ENCODE assay signal across 14 cellular contexts in the genomic region with DNA sequence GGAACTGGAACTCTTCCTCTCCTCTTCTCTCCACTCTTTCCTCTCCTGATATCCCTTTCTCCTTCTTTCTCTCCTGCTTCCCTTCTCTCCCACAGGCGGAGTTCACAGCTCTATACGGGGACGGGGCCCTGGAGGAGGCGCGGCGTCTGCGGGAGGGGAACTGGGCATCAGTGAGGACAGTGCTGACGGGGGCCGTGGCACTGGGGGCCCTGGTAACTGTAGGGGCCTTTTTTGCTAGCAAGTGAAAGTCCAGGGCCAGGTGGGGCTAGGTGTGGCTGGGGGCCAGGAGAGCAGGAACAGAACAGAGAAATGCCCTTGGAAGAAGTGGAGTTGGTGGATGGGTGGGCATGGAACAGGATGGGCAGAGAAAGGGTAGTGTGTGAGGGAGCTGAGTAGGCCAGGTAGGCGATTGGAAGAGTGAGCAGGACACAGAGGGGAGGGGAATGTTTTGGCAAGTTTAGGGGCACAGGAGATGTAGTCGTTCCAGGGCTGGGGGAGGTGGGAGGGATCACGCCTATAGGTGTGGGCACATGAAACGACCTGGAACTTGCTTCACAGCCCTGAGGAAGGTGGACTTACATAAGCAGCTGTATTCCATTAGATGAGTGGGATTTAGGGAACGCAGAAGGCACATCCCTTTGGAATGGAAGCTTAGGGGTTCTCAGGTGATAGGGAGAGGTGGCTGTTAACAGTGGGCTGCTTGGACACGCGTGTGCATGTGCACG. TPM values are rescaled to one million over a fixed set of nuclear protein-coding genes. Genes with fewer than 3 reads are reported as not detected.
DNase-seq lines count a peak whose midpoint lies in the region; ATAC-seq and TF ChIP-seq lines count a peak whose summit lies in the region.
"Had no signal": no experiment of that assay in that cellular context is flagged by ENCODE, and none has a peak within 500 bp of the region (broad histone marks: within the 10 kb centered on the region; RNA-seq: fewer than 3 reads in every experiment).

No MANE protein-coding gene starts in this region.

- DNase-seq in Calu3 (no peak), breast epithelium (ENCODE audit: low spot score in 2 of 2) (peak in 1 of 2 donors; percentile 10), NCI-H1436 (lab: John Stamatoyannopoulos, UW) (no peak)
- no peak for DNase-seq in effector CD4-positive, alpha-beta T cell
- DNase-seq in activated CD8-positive, alpha-beta T cell treated with anti-CD3 and anti-CD28 coated beads for 36 hours = no peak
- DNase-seq: activated CD4-positive, CD25-positive, alpha-beta regulatory T cell treated with anti-CD3 and anti-CD28 coated beads, Interleukin-2, amount 50 U/mL, for 72 hours; activated effector memory CD4-positive, alpha-beta T cell treated with anti-CD3 and anti-CD28 coated beads, Interleukin-2, amount 50 U/mL, for 16 hours; CD8-positive, alpha-beta T cell; hypothalamus; mesendoderm; Right ventricle myocardium superior had no signal

- no peak overlapping the region for H3K27ac Mint-ChIP-seq in Calu3 (ENCODE audit: unreplicated experiment)
- no peak overlapping the region for H3K27ac Mint-ChIP-seq in activated CD8-positive, alpha-beta T cell treated with anti-CD3 and anti-CD28 coated beads for 36 hours
- H3K27ac Mint-ChIP-seq: CD8-positive, alpha-beta T cell had no signal

- H3K4me3 ChIP-seq in breast epithelium = peak overlapping the region in 1 of 3 donors; percentile 81
- peak overlapping the region; percentile 84 for H3K4me3 ChIP-seq in neural cell (ENCODE audit: low read length)
- H3K4me3 ChIP-seq: MG63 had no signal

- H3K4me3 Mint-ChIP-seq in Calu3 (ENCODE audit: low read depth, unreplicated experiment) = peak overlapping the region; percentile 91
- no peak overlapping the region for H3K4me3 Mint-ChIP-seq in activated CD8-positive, alpha-beta T cell treated with anti-CD3 and anti-CD28 coated beads for 36 hours
- H3K4me3 Mint-ChIP-seq: CD8-positive, alpha-beta T cell had no signal

- no peak for TF ChIP-seq CTCF in Calu3 (IDR thresholded peaks at IDR 0.05; ENCODE audit: unreplicated experiment)
- TF ChIP-seq CTCF in breast epithelium (IDR thresholded peaks at IDR 0.05) = no peak
- TF ChIP-seq CTCF in neural cell (IDR thresholded peaks at IDR 0.05; ENCODE audit: poor library complexity, severe bottlenecking) = no peak
- no peak for TF ChIP-seq CTCF in activated CD8-positive, alpha-beta T cell treated with anti-CD3 and anti-CD28 coated beads for 36 hours (IDR thresholded peaks at IDR 0.05)

- peaks cover 35% of the 10 kb centered on the region for H3K36me3 Mint-ChIP-seq in Calu3 (ENCODE audit: insufficient read depth, unreplicated experiment)
- no peaks in the 10 kb centered on the region for H3K36me3 Mint-ChIP-seq in activated CD8-positive, alpha-beta T cell treated with anti-CD3 and anti-CD28 coated beads for 36 hours (ENCODE audit: low read depth)
- H3K36me3 Mint-ChIP-seq: CD8-positive, alpha-beta T cell had no signal

- no peak overlapping the region for H2AFZ ChIP-seq in neural cell (ENCODE audit: low read depth, low read length)

- no peaks in the 10 kb centered on the region for H3K36me3 ChIP-seq in breast epithelium
- no peaks in the 10 kb centered on the region for H3K36me3 ChIP-seq in neural cell (ENCODE audit: insufficient read depth, low read length)

- H3K79me2 ChIP-seq in neural cell (replicated peaks; ENCODE audit: insufficient read depth, low read length) = peaks cover 25% of the 10 kb centered on the region

- no TSS peak for BruUV-seq in Calu3 (replicated peaks; lab: Mats Ljungman, UMichigan)

- TF ChIP-seq RAD21 in neural cell (conservative IDR thresholded peaks at IDR 0.05) = no peak

- no peak for TF ChIP-seq EP300 in neural cell (conservative IDR thresholded peaks at IDR 0.05; ENCODE audit: poor library complexity, severe bottlenecking)

- H3K9me3 Mint-ChIP-seq in Calu3 (ENCODE audit: low read depth, unreplicated experiment) = no peaks in the 10 kb centered on the region
- no peaks in the 10 kb centered on the region for H3K9me3 Mint-ChIP-seq in activated CD8-positive, alpha-beta T cell treated with anti-CD3 and anti-CD28 coated beads for 36 hours
- H3K9me3 Mint-ChIP-seq: CD8-positive, alpha-beta T cell had no signal

- intact Hi-C loops in Calu3 (cut with micrococcal nuclease; ENCODE audit: unreplicated experiment) (no loop called here), breast epithelium (cut with DNase I; ENCODE audit: low total_unique reads) (loop anchor here (10.0 kb wide), 1 partner anchor 246 kb away; a partner anchor contains a TSS)
- intact Hi-C loops in activated CD8-positive, alpha-beta T cell treated with anti-CD3 and anti-CD28 coated beads for 36 hours (cut with micrococcal nuclease) = no loop called here

- peaks cover 23% of the 10 kb centered on the region for H3K4me1 Mint-ChIP-seq in Calu3 (ENCODE audit: low read depth, unreplicated experiment)
- H3K4me1 Mint-ChIP-seq in activated CD8-positive, alpha-beta T cell treated with anti-CD3 and anti-CD28 coated beads for 36 hours (ENCODE audit: low read depth) = no peaks in the 10 kb centered on the region

- CTCF ChIA-PET in Calu3 (lab: Charles Lee) = no interaction called here
- CTCF ChIA-PET in activated CD8-positive, alpha-beta T cell treated with anti-CD3 and anti-CD28 coated beads for 36 hours (lab: Charles Lee) = interaction anchor here (1.1 to 2.3 kb wide), 2 partner anchors 8 to 13 kb away, joined by 3 to 7 read pairs; a partner anchor contains a TSS

- no peak overlapping the region for H3K4me2 ChIP-seq in neural cell (ENCODE audit: low read length)

- H3K27me3 ChIP-seq in breast epithelium (no peaks in the 10 kb centered on the region), neural cell (ENCODE audit: insufficient read depth, low read depth, low read length) (no peaks in the 10 kb centered on the region)
- H3K27me3 ChIP-seq: MG63 had no signal

- no peaks in the 10 kb centered on the region for H3K27me3 Mint-ChIP-seq in Calu3 (ENCODE audit: unreplicated experiment)
- peaks cover 25% of the 10 kb centered on the region for H3K27me3 Mint-ChIP-seq in activated CD8-positive, alpha-beta T cell treated with anti-CD3 and anti-CD28 coated beads for 36 hours

- H4K20me1 ChIP-seq in neural cell (ENCODE audit: insufficient read depth) = no peaks in the 10 kb centered on the region

- TF ChIP-seq POLR2A in breast epithelium (IDR thresholded peaks at IDR 0.05) = no peak

- POLR2A ChIA-PET in activated CD8-positive, alpha-beta T cell treated with anti-CD3 and anti-CD28 coated beads for 36 hours (lab: Charles Lee) = interaction anchor here (6.4 kb wide), 1 partner anchor 13 kb away, joined by 40 read pairs; a partner anchor contains a TSS

- H3K9me3 ChIP-seq in breast epithelium = no peaks in the 10 kb centered on the region
- no peaks in the 10 kb centered on the region for H3K9me3 ChIP-seq in neural cell (ENCODE audit: low read length)
- H3K9me3 ChIP-seq: MG63 had no signal

- ATAC-seq in activated CD8-positive, alpha-beta T cell treated with anti-CD3 and anti-CD28 coated beads for 36 hours = no peak
- ATAC-seq: CD8-positive, alpha-beta T cell; right cardiac atrium had no signal

- H3K27ac ChIP-seq in breast epithelium = peak overlapping the region; percentile 25 to 93
- H3K27ac ChIP-seq in neural cell (ENCODE audit: low read length) = no peak overlapping the region

- no peaks in the 10 kb centered on the region for H3F3A ChIP-seq in neural cell (ENCODE audit: insufficient read depth, low read length, poor library complexity, severe bottlenecking)

- no peaks in the 10 kb centered on the region for H3K9me2 ChIP-seq in neural cell (ENCODE audit: insufficient read depth, low read length)

- H3K9ac ChIP-seq in neural cell (ENCODE audit: low read length) = no peak overlapping the region

- peaks cover 6 to 38% of the 10 kb centered on the region in 2 donors for H3K4me1 ChIP-seq in breast epithelium

TF ChIP-seq in neural cell, 6 proteins besides CTCF, POLR2A, EP300 and RAD21 (continues in another document):
- TF ChIP-seq POLR2AphosphoS5 (IDR thresholded peaks at IDR 0.05) = no peak
- TF ChIP-seq EZH2 (IDR thresholded peaks at IDR 0.05; ENCODE audit: borderline replicate concordance, insufficient read depth, low read length, poor library complexity, severe bottlenecking) = no peak
- no peak for TF ChIP-seq SMC3 (conservative IDR thresholded peaks at IDR 0.05; ENCODE audit: poor library complexity)
- TF ChIP-seq MXI1 (conservative IDR thresholded peaks at IDR 0.05; ENCODE audit: poor library complexity, severe bottlenecking) = no peak

RNA-seq across cellular contexts. Expression of a gene that starts 2.2 kb away (rescaled TPM):
- total RNA-seq in Calu3 (2022) = 19.0 and 21.3 TPM in 2 replicates
- 10 to 100 TPM; 28.8 to 55.5 (median 48.2) TPM for total RNA-seq in breast epithelium
- polyA plus RNA-seq in neural cell = 35.8 and 50.8 TPM in 2 replicates
- 16.8 and 24.8 TPM in 2 replicates for polyA minus RNA-seq in neural cell
- 1 to 10 TPM; 1.1 to 1.3 TPM for total RNA-seq in activated CD8-positive, alpha-beta T cell treated with anti-CD3 and anti-CD28 coated beads for 36 hours

RNA-seq across cellular contexts. Expression of a gene that starts 6.2 kb away (rescaled TPM):
- total RNA-seq in Calu3 (2022) = 12.8 and 16.2 TPM in 2 replicates
- total RNA-seq in breast epithelium = 10 to 100 TPM in 1 of 3 donors, 1 to 10 TPM in 2; 8.2 to 11.6 (median 9.4) TPM
- 16.1 and 17.2 TPM in 2 replicates for polyA plus RNA-seq in neural cell
- polyA minus RNA-seq in neural cell = 11.7 and 13.9 TPM in 2 replicates
- 10 to 100 TPM; 43.9 to 47.9 TPM for total RNA-seq in activated CD8-positive, alpha-beta T cell treated with anti-CD3 and anti-CD28 coated beads for 36 hours

RNA-seq across cellular contexts. Expression of a gene that starts 12.4 kb away (rescaled TPM):
- total RNA-seq in Calu3 (2022) = 173 and 181 TPM in 2 replicates
- total RNA-seq in breast epithelium = 10 to 100 TPM; 45.9 to 87.2 (median 74.1) TPM
- polyA plus RNA-seq in neural cell = 431 and 532 TPM in 2 replicates
- 80.8 and 103 TPM in 2 replicates for polyA minus RNA-seq in neural cell
- total RNA-seq in activated CD8-positive, alpha-beta T cell treated with anti-CD3 and anti-CD28 coated beads for 36 hours = 100 to 1,000 TPM; 258 to 260 TPM

RNA-seq across cellular contexts. Expression of a gene that starts 23.0 kb away (rescaled TPM):
- total RNA-seq in Calu3 (2022) = 19.3 and 22.6 TPM in 2 replicates
- total RNA-seq in breast epithelium = 10 to 100 TPM; 10.8 to 15.4 (median 12.0) TPM
- 4.4 and 6.6 TPM in 2 replicates for polyA plus RNA-seq in neural cell
- 9.0 and 9.4 TPM in 2 replicates for polyA minus RNA-seq in neural cell
- total RNA-seq in activated CD8-positive, alpha-beta T cell treated with anti-CD3 and anti-CD28 coated beads for 36 hours = 10 to 100 TPM; 10.9 to 11.8 TPM

RNA-seq across cellular contexts. Expression of a gene that starts 43.8 kb away (rescaled TPM):
- 0.39 and 0.61 TPM in 2 replicates for total RNA-seq in Calu3 (2022)
- total RNA-seq in breast epithelium = 10 to 100 TPM in 2 of 3 donors, 1 to 10 TPM in 1; 6.4 to 53.7 (median 52.1) TPM
- polyA plus RNA-seq in neural cell = 182 and 201 TPM in 2 replicates
- 136 and 168 TPM in 2 replicates for polyA minus RNA-seq in neural cell
- 1 to 10 TPM; 2.3 TPM for total RNA-seq in activated CD8-positive, alpha-beta T cell treated with anti-CD3 and anti-CD28 coated beads for 36 hours
